9 cellular contexts compared by ENCODE assay signal in the genomic region with DNA sequence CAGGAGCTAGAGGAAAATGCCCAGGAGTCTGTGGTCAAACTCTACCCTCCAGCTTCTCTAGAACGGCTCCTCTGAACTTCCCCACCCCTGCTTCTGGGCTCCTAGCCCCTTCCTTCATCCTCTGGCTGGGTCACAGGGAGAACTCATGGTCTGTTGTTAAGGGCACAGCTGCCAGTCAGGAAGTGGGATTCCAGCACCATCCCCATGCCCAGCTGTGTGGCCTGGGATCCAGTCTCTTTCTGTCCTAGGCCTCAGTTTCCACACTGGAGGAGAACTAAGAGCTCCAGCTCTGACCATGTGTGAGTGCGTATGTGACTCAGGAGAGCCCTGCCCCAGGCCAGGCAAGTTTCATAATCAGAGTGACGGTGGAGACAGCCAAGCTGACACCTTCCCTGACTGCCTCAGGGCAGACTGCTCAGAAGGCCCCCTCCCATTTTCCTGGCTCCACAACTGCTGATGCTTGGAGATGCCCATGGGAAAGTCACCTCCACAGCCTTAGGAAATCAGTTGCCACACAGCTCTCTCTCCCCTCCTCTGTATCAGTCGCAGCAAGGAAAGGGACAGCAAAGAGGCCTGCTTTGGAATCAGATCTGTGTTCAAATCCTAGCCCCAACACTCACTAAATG. TPM values are rescaled to one million over a fixed set of nuclear protein-coding genes. Genes with fewer than 3 reads are reported as not detected.
A peak's percentile ranks its signal among the peaks of the same experiment; 100 is the strongest.
DNase-seq lines count a peak whose midpoint lies in the region; ATAC-seq, FAIRE-seq and TF ChIP-seq lines count a peak whose summit lies in the region.
"Had no signal": no experiment of that assay in that cellular context is flagged by ENCODE, and none has a peak within 500 bp of the region (broad histone marks: within the 10 kb centered on the region; RNA-seq: fewer than 3 reads in every experiment).

No MANE protein-coding gene starts in this region.

- H3K27me3 ChIP-seq in HUES48 (ENCODE audit: control insufficient read depth, insufficient read depth, low read length), result no peaks in the 10 kb centered on the region
- no peaks in the 10 kb centered on the region for H3K27me3 ChIP-seq in breast epithelium

- peaks cover 7% of the 10 kb centered on the region for H3K36me3 Mint-ChIP-seq in memory B cell

- no peaks in the 10 kb centered on the region for H3K9me3 Mint-ChIP-seq in memory B cell

- peak overlapping the region; percentile 27 for H3K4me3 Mint-ChIP-seq in memory B cell

- H3K9ac ChIP-seq in HUES48 (ENCODE audit: low read depth, low read length), result no peak overlapping the region

- peak overlapping the region; percentile 76 for H3K27ac ChIP-seq in HUES48 (ENCODE audit: low read depth, low read length)
- peak overlapping the region; percentile 90 to 91 for H3K27ac ChIP-seq in breast epithelium

- TF ChIP-seq POLR2A in breast epithelium (IDR thresholded peaks at IDR 0.05), result no peak

- peaks cover 36% of the 10 kb centered on the region for H3K36me3 ChIP-seq in HUES48 (ENCODE audit: control insufficient read depth, insufficient read depth, low read length)
- H3K36me3 ChIP-seq in breast epithelium, result no peaks in the 10 kb centered on the region

- FAIRE-seq in HTR-8/SVneo (lab: Jason Lieb, UNC), result no peak

- TF ChIP-seq CTCF in AG10803 (conservative IDR thresholded peaks at IDR 0.05; ENCODE audit: low read length), result no peak
- TF ChIP-seq CTCF in breast epithelium (IDR thresholded peaks at IDR 0.05), result no peak

- no peaks in the 10 kb centered on the region for H3K27me3 Mint-ChIP-seq in memory B cell

- no peak for ATAC-seq in memory B cell (ENCODE audit: low read depth)

- H3K4me3 ChIP-seq in AG10803 (ENCODE audit: low read length) (no peak overlapping the region), HUES48 (ENCODE audit: low read depth, low read length) (peak overlapping the region; percentile 79), breast epithelium (peak overlapping the region in 2 of 3 donors; percentile 87 to 95)

- no peaks in the 10 kb centered on the region for H3K9me3 ChIP-seq in HUES48 (ENCODE audit: control insufficient read depth, insufficient read depth, low read length)
- no peaks in the 10 kb centered on the region for H3K9me3 ChIP-seq in breast epithelium

- H3K4me1 ChIP-seq in HUES48 (ENCODE audit: control insufficient read depth, insufficient read depth, low read length) (peaks cover 43% of the 10 kb centered on the region), breast epithelium (peaks cover 14 to 26% of the 10 kb centered on the region in 2 donors)

- DNase-seq in AG10803 (ENCODE audit: low read depth), result peak; percentile 56
- peak in 1 of 2 donors; percentile 63 for DNase-seq in breast epithelium (ENCODE audit: low spot score in 2 of 2)
- DNase-seq in memory B cell (ENCODE audit: low spot score in 2 of 2), result no peak
- DNase-seq in HTR-8/SVneo (ENCODE audit: insufficient read length, low spot score), result no peak
- no peak for DNase-seq in activated effector memory CD4-positive, alpha-beta T cell treated with anti-CD3 and anti-CD28 coated beads, Interleukin-2, amount 50 U/mL, for 16 hours
- DNase-seq in stimulated activated naive CD4-positive, alpha-beta T cell treated with Interleukin-2 at 50 U/mL for 16 hours (lab: John Stamatoyannopoulos, UW), result no peak
- DNase-seq in kidney glomerular epithelial cell (lab: John Stamatoyannopoulos, UW), result no peak

- intact Hi-C loops in breast epithelium (cut with DNase I; ENCODE audit: low total_unique reads), result loop anchor here (2.0 kb wide), 1 partner anchor 314 kb away; no protein-coding TSS in a partner anchor

- H3K27ac Mint-ChIP-seq in memory B cell, result no peak overlapping the region

- H3K4me1 Mint-ChIP-seq in memory B cell, result peaks cover 34% of the 10 kb centered on the region

RNA-seq across cellular contexts. Expression of a gene that starts 1.8 kb away (rescaled TPM):
- total RNA-seq in breast epithelium, result 10 to 100 TPM; 21.0 to 35.7 (median 24.5) TPM

RNA-seq across cellular contexts. Expression of a gene that starts 15.3 kb away (rescaled TPM):
- total RNA-seq in breast epithelium, result not detected
- total RNA-seq: kidney epithelial cell had no signal

RNA-seq across cellular contexts. Expression of a gene that starts 19.0 kb away (rescaled TPM):
- total RNA-seq in breast epithelium, result 100 to 1,000 TPM in 1 of 3 donors, 1 to 10 TPM in 2; 3.9 to 229 (median 6.4) TPM

RNA-seq across cellular contexts. Expression of a gene that starts 26.6 kb away (rescaled TPM):
- total RNA-seq in breast epithelium, result under 1 TPM in 1 of 3 donors, not detected in 2; 0.15 TPM

RNA-seq across cellular contexts. Expression of a gene that starts 54.8 kb away (rescaled TPM):
- total RNA-seq in breast epithelium, result 1 to 10 TPM in 1 of 3 donors, not detected in 2; 4.5 TPM
- total RNA-seq: kidney epithelial cell had no signal
